8 cellular contexts compared by ENCODE assay signal in genomic region chr14:21476925-21477681, GRCh38. TPM values are rescaled to one million over a fixed set of nuclear protein-coding genes. Genes with fewer than 3 reads are reported as not detected.
DNase-seq lines count a peak whose midpoint lies in the region; ATAC-seq, FAIRE-seq and TF ChIP-seq lines count a peak whose summit lies in the region.

RAB2B (minus strand) TSS chr14:21476959; CDS start chr14:21476872, 87 bp downstream.
TOX4 (plus strand) TSS chr14:21477195; CDS start chr14:21477279, 84 bp downstream.

- peaks cover 11% of the 10 kb centered on the region for H3K36me3 ChIP-seq in right atrium auricular region
- H3K36me3 ChIP-seq in vagina, result peaks cover 0 to 7% of the 10 kb centered on the region in 2 donors

- peak; percentile 99 for ATAC-seq in HG02852 (IDR thresholded peaks at IDR 0.05; ENCODE audit: unreplicated experiment)

- H3K4me3 ChIP-seq in right atrium auricular region, result peak within 1 kb of the TSS; percentile 79 to 81
- peak within 1 kb of the TSS; percentile 76 to 92 for H3K4me3 ChIP-seq in vagina

- H3K4me1 ChIP-seq in right atrium auricular region, result peaks cover 0 to 23% of the 10 kb centered on the region in 2 donors
- peaks cover 31% of the 10 kb centered on the region for H3K4me1 ChIP-seq in vagina

- H3K27ac ChIP-seq in angular gyrus (ENCODE audit: low read depth, low read length), result peak within 1 kb of the TSS; percentile 88
- peak within 1 kb of the TSS; percentile 83 to 85 for H3K27ac ChIP-seq in right atrium auricular region
- peak within 1 kb of the TSS; percentile 81 for H3K27ac ChIP-seq in vagina

- TF ChIP-seq CTCF in right atrium auricular region (IDR thresholded peaks at IDR 0.05), result peak; percentile 93 to 97
- TF ChIP-seq CTCF in vagina (IDR thresholded peaks at IDR 0.05), result peak; percentile 71 to 98 (median 90)

- peak; percentile 75 for DNase-seq in GM12892 (ENCODE audit: insufficient read length)
- peak; percentile 98 for DNase-seq in NCI-H146 (lab: John Stamatoyannopoulos, UW)
- DNase-seq in right atrium auricular region (ENCODE audit: low spot score), result peak; percentile 94
- peak; percentile 98 for DNase-seq in pulmonary artery endothelial cell (ENCODE audit: low read depth, low spot score)
- peak; percentile 97 to 99 for DNase-seq in vagina (ENCODE audit: extremely low spot score in 2 of 2)

- H3K9me3 ChIP-seq in right atrium auricular region, result no peaks in the 10 kb centered on the region
- H3K9me3 ChIP-seq in vagina, result no peaks in the 10 kb centered on the region

- TF ChIP-seq POLR2A in GM12892 (IDR thresholded peaks at IDR 0.05; ENCODE audit: low read depth, low read length) (peak; percentile 88), vagina (IDR thresholded peaks at IDR 0.05) (peak in 1 of 2 donors; percentile 54)

- H3K27me3 ChIP-seq in right atrium auricular region (no peaks in the 10 kb centered on the region), vagina (no peaks in the 10 kb centered on the region)

- intact Hi-C loops in T-helper 1 cell treated with Interleukin-12 subunit alpha and Interleukin-12 subunit beta and Interleukin-4 antibody, amounts not matched to agents 30 ng/mL and 1 ng/mL, for 36 hours (cut with micrococcal nuclease), result loop anchor here (1.0 to 10.0 kb wide), 15 partner anchors 21 to 1618 kb away; partner anchors contain the start of genes ACIN1, ANG, C14orf119 and CHD8
- intact Hi-C loops in vagina (cut with DNase I), result no loop called here

- FAIRE-seq in GM12892 (lab: Jason Lieb, UNC), result peak; percentile 97

RNA-seq across cellular contexts. Expression of gene RAB2B, which starts in this region (rescaled TPM):
- 26.2 TPM for polyA plus RNA-seq in GM12892 (2012; ENCODE audit: missing spikeins)
- total RNA-seq in T-helper 1 cell treated with Interleukin-12 subunit alpha and Interleukin-12 subunit beta and Interleukin-4 antibody, amounts not matched to agents 30 ng/mL and 1 ng/mL, for 36 hours, result 35.4 and 35.6 TPM in 2 replicates
- total RNA-seq in right atrium auricular region, result 10 to 100 TPM; 11.8 to 22.2 TPM
- 28.3 and 39.6 TPM in 2 replicates for total RNA-seq in pulmonary artery endothelial cell
- total RNA-seq in vagina, result 19.4 TPM

RNA-seq across cellular contexts. Expression of gene TOX4, which starts in this region (rescaled TPM):
- polyA plus RNA-seq in GM12892 (2012; ENCODE audit: missing spikeins), result 38.7 TPM
- 84.3 and 96.9 TPM in 2 replicates for total RNA-seq in T-helper 1 cell treated with Interleukin-12 subunit alpha and Interleukin-12 subunit beta and Interleukin-4 antibody, amounts not matched to agents 30 ng/mL and 1 ng/mL, for 36 hours
- total RNA-seq in right atrium auricular region, result 10 to 100 TPM; 40.2 to 40.3 TPM
- 22.3 and 45.6 TPM in 2 replicates for total RNA-seq in pulmonary artery endothelial cell
- 23.3 TPM for total RNA-seq in vagina

Comparison
In these comparisons a context has a peak if more than half of its experiments do, and no peak if none do; other contexts are left out.
1. Peak in every context shown above with its lines: DNase-seq, ATAC-seq, H3K4me3 ChIP-seq and H3K27ac ChIP-seq.